8 cellular contexts compared by ENCODE assay signal in the genomic region with DNA sequence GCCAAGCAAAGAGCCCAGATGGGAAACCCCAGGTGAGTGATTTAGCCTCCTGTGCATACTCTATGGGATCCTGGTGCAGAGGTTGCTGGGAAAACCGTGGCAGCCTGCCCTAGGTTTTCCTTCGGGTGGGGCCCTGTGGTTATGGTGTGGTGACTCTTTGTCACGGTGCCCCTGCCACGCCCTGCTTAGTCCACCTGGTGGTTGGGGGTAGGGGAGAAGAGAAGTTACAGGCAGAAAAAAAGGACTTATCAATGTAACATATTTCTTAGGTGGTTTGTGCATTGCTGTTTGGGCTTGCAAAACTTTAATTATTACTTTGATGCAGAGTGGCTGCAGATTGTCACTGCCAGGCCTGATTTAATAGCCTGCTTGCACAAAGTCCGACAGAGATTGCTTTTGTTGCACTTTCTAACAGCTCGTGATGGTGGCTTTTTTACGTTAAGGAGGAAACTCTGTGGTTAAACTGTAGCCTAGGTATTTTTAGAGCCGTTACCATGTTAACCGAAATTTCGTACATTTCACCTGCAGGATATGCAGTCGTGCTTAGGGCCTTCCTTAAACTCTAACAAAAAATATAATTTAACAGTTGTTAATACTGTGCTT.
A peak's percentile ranks its signal among the peaks of the same experiment; 100 is the strongest.
DNase-seq lines count a peak whose midpoint lies in the region; ATAC-seq and TF ChIP-seq lines count a peak whose summit lies in the region.

No MANE protein-coding gene starts in this region.

- H2AFZ ChIP-seq in SU-DHL-6 (ENCODE audit: low read depth, low read length, severe bottlenecking) (peak overlapping the region; percentile 42), mammary epithelial cell (ENCODE audit: low read depth, low read length) (peak overlapping the region; percentile 48)

- H3K9me3 ChIP-seq in CD8-positive, alpha-beta T cell (ENCODE audit: low read length): no peaks in the 10 kb centered on the region
- H3K9me3 ChIP-seq in SU-DHL-6 (ENCODE audit: insufficient read depth, low read length): peaks cover 9% of the 10 kb centered on the region; the same call in 1 of the 2 replicates
- no peaks in the 10 kb centered on the region for H3K9me3 ChIP-seq in mammary epithelial cell (replicated peaks; ENCODE audit: insufficient read depth, low read length)

- POLR2A ChIA-PET in CD8-positive, alpha-beta T cell (lab: Charles Lee): interaction anchor here (0.7 to 5.3 kb wide), 4 partner anchors 294 to 523 kb away, joined by 3 to 57 read pairs (median 4); a partner anchor contains a TSS

- peak overlapping the region; percentile 43 for H3K4me3 ChIP-seq in CD8-positive, alpha-beta T cell (ENCODE audit: low read depth, low read length)
- peak overlapping the region; percentile 50 for H3K4me3 ChIP-seq in SU-DHL-6 (ENCODE audit: insufficient read depth, low read length, poor library complexity, severe bottlenecking)
- peak overlapping the region in 1 of 3 experiments; percentile 17 for H3K4me3 ChIP-seq in mammary epithelial cell (replicated peaks in 1 of 3; ENCODE audit: insufficient read depth in 1 of 3, low read depth in 2 of 3, low read length in 3 of 3)
- H3K4me3 ChIP-seq in urinary bladder (ENCODE audit: low read depth, low read length): no peak overlapping the region

- no peaks in the 10 kb centered on the region for H4K20me1 ChIP-seq in SU-DHL-6 (ENCODE audit: low read depth, low read length)
- no peaks in the 10 kb centered on the region for H4K20me1 ChIP-seq in mammary epithelial cell (ENCODE audit: insufficient read depth, low read length)

- H3K4me1 ChIP-seq in CD8-positive, alpha-beta T cell (ENCODE audit: insufficient read depth, low read length): peaks cover 67% of the 10 kb centered on the region
- H3K4me1 ChIP-seq in mammary epithelial cell (ENCODE audit: insufficient read depth, low read length) (peaks cover 26% of the 10 kb centered on the region), urinary bladder (ENCODE audit: insufficient read depth) (peaks cover 1% of the 10 kb centered on the region)

- intact Hi-C loops in CD8-positive, alpha-beta T cell (cut with DNase I, micrococcal nuclease): loop anchor here (1.0 to 10.0 kb wide), 11 partner anchors 38 to 851 kb away; a partner anchor contains a TSS
- intact Hi-C loops in mammary epithelial cell (cut with micrococcal nuclease): loop anchor here (5.0 to 10.0 kb wide), 2 partner anchors 268 to 411 kb away; no protein-coding TSS in a partner anchor

- dilution Hi-C loops in mammary epithelial cell (cut with HindIII; ENCODE audit: low sequenced_read_pairs): no loop called here

- no peaks in the 10 kb centered on the region for H3K27me3 Mint-ChIP-seq in CD8-positive, alpha-beta T cell (ENCODE audit: low read depth)
- no peaks in the 10 kb centered on the region for H3K27me3 Mint-ChIP-seq in naive B cell

- peak overlapping the region; percentile 80 for H3K27ac ChIP-seq in CD8-positive, alpha-beta T cell (ENCODE audit: low read depth, low read length)
- H3K27ac ChIP-seq in SU-DHL-6 (ENCODE audit: low read depth, low read length): peak overlapping the region; percentile 98
- H3K27ac ChIP-seq in mammary epithelial cell (ENCODE audit: insufficient read depth, low read depth, low read length): peak overlapping the region; percentile 57
- peak overlapping the region; percentile 40 for H3K27ac ChIP-seq in urinary bladder (ENCODE audit: low read depth)

- H3K4me2 ChIP-seq in SU-DHL-6 (ENCODE audit: low read depth, low read length, poor library complexity, severe bottlenecking): peak overlapping the region; percentile 93
- H3K4me2 ChIP-seq in mammary epithelial cell (ENCODE audit: insufficient read depth, low read depth, low read length): peak overlapping the region; percentile 82

- H3K27ac Mint-ChIP-seq in CD8-positive, alpha-beta T cell: no peak overlapping the region
- no peak overlapping the region for H3K27ac Mint-ChIP-seq in naive B cell

- no TSS peak for BruUV-seq in mammary epithelial cell (replicated peaks; lab: Mats Ljungman, UMichigan)

- no peaks in the 10 kb centered on the region for H3K9me3 Mint-ChIP-seq in CD8-positive, alpha-beta T cell
- H3K9me3 Mint-ChIP-seq in naive B cell: peaks cover 0 to 6% (median 1%) of the 10 kb centered on the region in 7 donors

- no peaks in the 10 kb centered on the region for H3K27me3 ChIP-seq in CD8-positive, alpha-beta T cell (ENCODE audit: insufficient read depth, low read length)
- H3K27me3 ChIP-seq in SU-DHL-6 (ENCODE audit: low read length) (no peaks in the 10 kb centered on the region), mammary epithelial cell (ENCODE audit: insufficient read depth, low read length) (no peaks in the 10 kb centered on the region)

- no peaks in the 10 kb centered on the region for H3K9me2 ChIP-seq in SU-DHL-6 (replicated peaks; ENCODE audit: insufficient read depth, low read length)

- H3K4me3 Mint-ChIP-seq in CD8-positive, alpha-beta T cell: no peak overlapping the region
- peak overlapping the region in 2 of 8 donors; percentile 90 to 93 for H3K4me3 Mint-ChIP-seq in naive B cell

- H3K9ac ChIP-seq in SU-DHL-6 (ENCODE audit: low read length) (peak overlapping the region; percentile 65), mammary epithelial cell (ENCODE audit: insufficient read depth, low read length) (peak overlapping the region; percentile 24)

- no peaks in the 10 kb centered on the region for H3K36me3 ChIP-seq in CD8-positive, alpha-beta T cell (ENCODE audit: insufficient read depth, low read length)
- H3K36me3 ChIP-seq in SU-DHL-6 (ENCODE audit: low read length) (peaks cover 15% of the 10 kb centered on the region; the same call in 1 of the 2 replicates), mammary epithelial cell (ENCODE audit: insufficient read depth, low read length) (no peaks in the 10 kb centered on the region), urinary bladder (ENCODE audit: insufficient read depth) (no peaks in the 10 kb centered on the region)

- CTCF ChIA-PET in CD8-positive, alpha-beta T cell (lab: Charles Lee): interaction anchor here (1.0 to 6.9 kb wide), 5 partner anchors 69 to 534 kb away, joined by 3 to 66 read pairs (median 4); a partner anchor contains a TSS
- CTCF ChIA-PET in mammary epithelial cell (lab: Charles Lee; ENCODE audit: low non-redundant PET): interaction anchor here (0.8 kb wide), 1 partner anchor 16 kb away, joined by 4 read pairs; no protein-coding TSS in a partner anchor

- peaks cover 28% of the 10 kb centered on the region for H3K4me1 Mint-ChIP-seq in CD8-positive, alpha-beta T cell (ENCODE audit: low read depth)
- peaks cover 10 to 16% (median 11%) of the 10 kb centered on the region in 3 donors for H3K4me1 Mint-ChIP-seq in naive B cell

- ATAC-seq in CD8-positive, alpha-beta T cell: peak; percentile 76
- peak; percentile 74 for ATAC-seq in HG03196 (IDR thresholded peaks at IDR 0.05; ENCODE audit: unreplicated experiment)
- ATAC-seq in naive B cell (ENCODE audit: low read depth in 2 of 2): peak; percentile 81 to 85

- whole genome bisulfite sequencing in mammary epithelial cell (ENCODE audit: low coverage, missing lambda C conversion rate): 0% methylated on average over 11 of the region's 11 CpGs
- 62% methylated on average over 11 of the region's 11 CpGs for WGBS in urinary bladder

- H3K79me2 ChIP-seq in SU-DHL-6 (ENCODE audit: insufficient read depth, low read length) (no peaks in the 10 kb centered on the region), mammary epithelial cell (ENCODE audit: insufficient read depth, low read length) (no peaks in the 10 kb centered on the region)

- in situ Hi-C loops in mammary epithelial cell (cut with MboI; ENCODE audit: low sequenced_read_pairs in 2 of 2): loop anchor here (5.0 kb wide), 1 partner anchor 523 kb away; a partner anchor contains a TSS

- TF ChIP-seq CTCF in CD8-positive, alpha-beta T cell (IDR thresholded peaks at IDR 0.05): no peak
- no peak for TF ChIP-seq CTCF in SU-DHL-6 (IDR thresholded peaks at IDR 0.05; ENCODE audit: insufficient read depth, low read length, poor library complexity, severe bottlenecking)
- peak in 1 of 2 donors; percentile 27 for TF ChIP-seq CTCF in mammary epithelial cell (conservative IDR thresholded peaks at IDR 0.05 in 1 of 2, IDR thresholded peaks at IDR 0.05 in 1 of 2; ENCODE audit: extremely low read depth in 1 of 2, insufficient read depth in 1 of 2, low read depth in 1 of 2, low read length in 2 of 2)

- H3F3A ChIP-seq in SU-DHL-6 (ENCODE audit: insufficient read depth): peaks cover 49% of the 10 kb centered on the region

- DNase-seq in CD8-positive, alpha-beta T cell: peak; percentile 17 to 71 (median 56)
- peak; percentile 8 for DNase-seq in GM19240 (ENCODE audit: insufficient read length, low spot score)
- DNase-seq in mammary epithelial cell: peak; percentile 96
- peak; percentile 80 for DNase-seq in naive B cell
- DNase-seq in AG20443 (ENCODE audit: low spot score): no peak

- H3K36me3 Mint-ChIP-seq in CD8-positive, alpha-beta T cell: no peaks in the 10 kb centered on the region
- no peaks in the 10 kb centered on the region for H3K36me3 Mint-ChIP-seq in naive B cell

Comparison
In these comparisons a context has a peak if more than half of its experiments do, and no peak if none do; other contexts are left out.
1. H3K27ac ChIP-seq: peak in every context shown above with its lines; median percentile 98 in SU-DHL-6; 80 in CD8-positive, alpha-beta T cell; 57 in mammary epithelial cell; 40 in urinary bladder.